In the genomic region with DNA sequence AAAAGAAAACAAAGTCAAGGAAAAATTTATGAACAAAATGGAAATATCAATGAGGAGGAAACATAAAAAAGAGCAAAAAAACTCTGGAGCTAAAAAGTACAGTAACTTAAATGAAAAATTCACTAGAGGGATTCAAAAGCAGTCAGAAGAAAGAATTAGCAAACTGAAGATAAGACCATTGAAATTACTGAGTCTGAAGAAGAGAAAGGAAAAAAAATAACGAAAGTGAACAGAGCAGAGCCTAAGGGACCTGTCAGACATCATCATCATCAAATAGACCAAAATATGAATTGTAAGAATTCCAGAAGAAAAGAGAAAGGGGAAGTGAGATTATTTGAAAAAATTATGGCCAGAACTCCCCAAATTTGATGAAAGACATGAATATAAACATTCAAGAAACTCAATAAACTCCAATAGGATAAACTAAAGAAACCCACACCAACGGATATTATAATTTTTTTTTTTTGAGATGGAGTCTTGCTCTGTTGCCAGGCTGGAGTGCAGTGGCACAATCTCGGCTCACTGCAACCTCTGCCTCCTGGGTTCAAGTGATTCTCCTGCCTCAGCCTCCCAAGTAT, we compare ENCODE assay signal across 31 cellular contexts. TPM values are rescaled to one million over a fixed set of nuclear protein-coding genes. Genes with fewer than 3 reads are reported as not detected.
"Had no signal": no experiment of that assay in that cellular context is flagged by ENCODE, and none has a peak within 500 bp of the region (broad histone marks: within the 10 kb centered on the region; RNA-seq: fewer than 3 reads in every experiment).

No MANE protein-coding gene starts in this region.

- H3K4me3 ChIP-seq: stomach, suprapubic skin, testis, thoracic aorta, thyroid gland, tibial artery, tibial nerve, transverse colon, upper lobe of left lung, upper lobe of right lung, uterus, vagina had no signal

- DNase-seq: stimulated activated CD4-positive, alpha-beta T cell treated with anti-CD3 and anti-CD28 coated beads, Interleukin-2, amount 100 ng/mL, for 48 hours; stimulated activated CD4-positive, alpha-beta T cell treated with anti-CD3 and anti-CD28 coated beads, Interleukin-4, amount 100 ng/mL, for 1 hour; stimulated activated CD4-positive, alpha-beta T cell treated with anti-CD3 and anti-CD28 coated beads, Interleukin-4, amount 100 ng/mL, for 24 hours; stimulated activated CD4-positive, alpha-beta T cell treated with anti-CD3 and anti-CD28 coated beads, Interleukin-4, amount 100 ng/mL, for 4 hours; stimulated activated CD8-positive, alpha-beta memory T cell treated with anti-CD3 and anti-CD28 coated beads, Interleukin-4, amount 100 ng/mL, for 48 hours; stimulated activated naive B cell treated with anti-CD40 and anti-IgM and Interleukin-4, amounts not matched to agents 10 μg/mL and 1 μg/mL and 100 μg/mL, for 72 hours; stimulated activated naive CD4-positive, alpha-beta T cell; stimulated activated naive CD4-positive, alpha-beta T cell treated with Interleukin-2 at 50 U/mL for 16 hours; stimulated activated naive CD8-positive, alpha-beta T cell treated with anti-CD3 and anti-CD28 coated beads, Interleukin-15, amount 100 ng/mL, for 72 hours; stimulated activated naive CD8-positive, alpha-beta T cell treated with anti-CD3 and anti-CD28 coated beads, Interleukin-15, Interleukin-2, amounts not matched to agents 100 U/mL and 50 U/mL, for 24 hours; substantia nigra; testis; thyroid gland; tibial artery; transverse colon; trophoblast cell; upper lobe of left lung; upper lobe of right lung; uterus had no signal

- H3K4me3 Mint-ChIP-seq: stimulated activated effector memory CD8-positive, alpha-beta T cell treated with anti-CD3 and anti-CD28 coated beads, Interleukin-12 subunit alpha, Interleukin-12 subunit beta, amount 100 ng/mL, for 72 hours; stimulated activated memory B cell treated with anti-CD40 and anti-IgM and Interleukin-4, amounts not matched to agents 10 μg/mL and 1 μg/mL and 100 μg/mL, for 72 hours; stimulated activated naive B cell treated with anti-CD40 and anti-IgM and Interleukin-4, amounts not matched to agents 10 μg/mL and 1 μg/mL and 100 μg/mL, for 72 hours; stimulated activated naive CD8-positive, alpha-beta T cell treated with anti-CD3 and anti-CD28 coated beads, Interleukin-15, amount 100 ng/mL, for 72 hours; stimulated activated naive CD8-positive, alpha-beta T cell treated with anti-CD3 and anti-CD28 coated beads, Interleukin-15, Interleukin-2, amounts not matched to agents 100 ng/mL and 50 ng/mL, for 24 hours; type B pancreatic cell had no signal

- H3K9me3 ChIP-seq: testis, thyroid gland, upper lobe of right lung, vagina had no signal

- H3K4me1 ChIP-seq: stomach, suprapubic skin, testis, thyroid gland, tibial artery, tibial nerve, transverse colon, upper lobe of left lung, upper lobe of right lung, uterus, vagina had no signal

- H3K9me3 Mint-ChIP-seq: type B pancreatic cell had no signal

- H3K27ac ChIP-seq: stomach, suprapubic skin, testis, thoracic aorta, thyroid gland, tibial artery, tibial nerve, transverse colon, upper lobe of left lung, upper lobe of right lung, uterus, vagina had no signal

- H3K36me3 Mint-ChIP-seq: stimulated activated effector memory CD8-positive, alpha-beta T cell treated with anti-CD3 and anti-CD28 coated beads, Interleukin-12 subunit alpha, Interleukin-12 subunit beta, amount 100 ng/mL, for 72 hours; type B pancreatic cell had no signal

- H3K36me3 ChIP-seq: stomach, suprapubic skin, thoracic aorta, thyroid gland, tibial nerve, transverse colon, upper lobe of left lung, upper lobe of right lung, uterus, vagina had no signal

- H3K27me3 ChIP-seq: stomach, suprapubic skin, testis, thyroid gland, tibial artery, tibial nerve, transverse colon, upper lobe of left lung, upper lobe of right lung, uterus, vagina had no signal

- ATAC-seq: stimulated activated effector memory CD8-positive, alpha-beta T cell treated with anti-CD3 and anti-CD28 coated beads, Interleukin-12 subunit alpha, Interleukin-12 subunit beta, amount 100 ng/mL, for 72 hours; stimulated activated memory B cell treated with anti-CD40 and anti-IgM and Interleukin-4, amounts not matched to agents 10 μg/mL and 1 μg/mL and 100 μg/mL, for 72 hours; stimulated activated naive B cell treated with anti-CD40 and anti-IgM and Interleukin-4, amounts not matched to agents 10 μg/mL and 1 μg/mL and 100 μg/mL, for 72 hours; stimulated activated naive CD8-positive, alpha-beta T cell treated with anti-CD3 and anti-CD28 coated beads, Interleukin-15, amount 100 ng/mL, for 72 hours; stimulated activated naive CD8-positive, alpha-beta T cell treated with anti-CD3 and anti-CD28 coated beads, Interleukin-15, Interleukin-2, amounts not matched to agents 100 U/mL and 50 U/mL, for 24 hours; upper lobe of right lung had no signal

- FAIRE-seq: urothelium cell line had no signal

- H3K4me1 Mint-ChIP-seq: stimulated activated effector memory CD8-positive, alpha-beta T cell treated with anti-CD3 and anti-CD28 coated beads, Interleukin-12 subunit alpha, Interleukin-12 subunit beta, amount 100 ng/mL, for 72 hours; stimulated activated memory B cell treated with anti-CD40 and anti-IgM and Interleukin-4, amounts not matched to agents 10 μg/mL and 1 μg/mL and 100 μg/mL, for 72 hours; stimulated activated naive B cell treated with anti-CD40 and anti-IgM and Interleukin-4, amounts not matched to agents 10 μg/mL and 1 μg/mL and 100 μg/mL, for 72 hours; stimulated activated naive CD8-positive, alpha-beta T cell treated with anti-CD3 and anti-CD28 coated beads, Interleukin-15, amount 100 ng/mL, for 72 hours had no signal

RNA-seq across cellular contexts. Expression of a gene that starts 16.2 kb away (rescaled TPM):
- total RNA-seq: temporal lobe, thyroid gland, urinary bladder had no signal
